Comparison of ENCODE assay signal across 13 cellular contexts in the genomic region with DNA sequence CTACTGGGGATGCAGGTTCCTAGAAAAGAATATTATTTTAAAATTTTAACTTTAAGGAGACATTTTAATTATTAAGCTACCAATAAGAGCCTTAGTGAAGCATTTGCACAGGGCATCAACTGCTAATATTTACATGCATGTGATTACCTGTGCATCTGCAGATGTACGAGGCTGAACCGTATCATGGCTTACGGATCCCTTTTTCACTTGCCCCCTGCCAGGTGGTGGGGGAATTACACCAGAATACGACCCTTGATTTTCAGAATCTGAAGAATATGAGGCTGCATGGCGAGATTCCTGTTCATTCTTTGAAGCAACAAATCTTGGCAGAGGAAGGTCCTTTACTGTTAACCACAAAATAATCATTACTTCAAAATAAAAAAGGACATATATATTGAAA. TPM values are rescaled to one million over a fixed set of nuclear protein-coding genes. Genes with fewer than 3 reads are reported as not detected.
DNase-seq lines count a peak whose midpoint lies in the region; ATAC-seq and TF ChIP-seq lines count a peak whose summit lies in the region.
"Had no signal": no experiment of that assay in that cellular context is flagged by ENCODE, and none has a peak within 500 bp of the region (broad histone marks: within the 10 kb centered on the region; RNA-seq: fewer than 3 reads in every experiment).

No MANE protein-coding gene starts in this region.

- no peak overlapping the region for H3T11ph ChIP-seq in H9 (ENCODE audit: low read length)

- no peak overlapping the region for H3K4me3 Mint-ChIP-seq in H9
- H3K4me3 Mint-ChIP-seq in activated T-helper 17 cell treated with anti-CD3 and anti-CD28 coated beads, Interleukin-2, amount 50 U/mL, for 72 hours: no peak overlapping the region
- H3K4me3 Mint-ChIP-seq in mesothelial cell of epicardium: no peak overlapping the region
- H3K4me3 Mint-ChIP-seq in stimulated activated naive B cell treated with anti-CD40 and anti-IgM and Interleukin-4, amounts not matched to agents 10 μg/mL and 1 μg/mL and 100 μg/mL, for 72 hours: no peak overlapping the region

- H3K14ac ChIP-seq in H9 (ENCODE audit: insufficient read depth, low read length): no peak overlapping the region

- H2AFZ ChIP-seq in H9 (ENCODE audit: low read length): no peak overlapping the region
- H2AFZ ChIP-seq: hepatocyte had no signal

- H2BK15ac ChIP-seq in H9 (ENCODE audit: low read depth, low read length): no peak overlapping the region

- no peak overlapping the region for H2AK5ac ChIP-seq in H9 (ENCODE audit: insufficient read length, low read length)

- no peak overlapping the region for H3K18ac ChIP-seq in H9 (ENCODE audit: insufficient read length, low read depth, low read length)

- H3K9ac ChIP-seq in H9 (ENCODE audit: extremely low read depth, insufficient read length, low read length): no peak overlapping the region

- no peak overlapping the region for H2BK5ac ChIP-seq in H9 (ENCODE audit: insufficient read length, low read length)

- H4K20me1 ChIP-seq in H9 (ENCODE audit: control insufficient read depth, insufficient read depth, insufficient read length): peaks cover 2% of the 10 kb centered on the region

- no peak overlapping the region for H2BK20ac ChIP-seq in H9 (ENCODE audit: low read depth, low read length, poor library complexity, severe bottlenecking)

- no peak for ATAC-seq in activated T-helper 17 cell treated with anti-CD3 and anti-CD28 coated beads, Interleukin-2, amount 50 U/mL, for 72 hours (replicated peaks)
- no peak for ATAC-seq in stimulated activated naive B cell treated with anti-CD40 and anti-IgM and Interleukin-4, amounts not matched to agents 10 μg/mL and 1 μg/mL and 100 μg/mL, for 72 hours (replicated peaks)

- no peak overlapping the region for H4K5ac ChIP-seq in H9 (ENCODE audit: insufficient read length, low read depth, low read length)

- H2BK12ac ChIP-seq in H9 (ENCODE audit: insufficient read length, low read depth, low read length): no peak overlapping the region

- no peak overlapping the region for H2BK120ac ChIP-seq in H9 (ENCODE audit: low read depth, low read length, poor library complexity, severe bottlenecking)

- H3K36me3 Mint-ChIP-seq in H9 (ENCODE audit: insufficient read depth in 1 of 3, low read depth in 3 of 3) (peaks cover 18 to 43% (median 39%) of the 10 kb centered on the region in 3 experiments; a peak in 6 of 7 replicates), mesothelial cell of epicardium (peaks cover 21% of the 10 kb centered on the region)
- H3K36me3 Mint-ChIP-seq in activated T-helper 17 cell treated with anti-CD3 and anti-CD28 coated beads, Interleukin-2, amount 50 U/mL, for 72 hours (ENCODE audit: low read depth): peaks cover 74% of the 10 kb centered on the region
- peaks cover 19 to 49% of the 10 kb centered on the region in 2 donors for H3K36me3 Mint-ChIP-seq in stimulated activated naive B cell treated with anti-CD40 and anti-IgM and Interleukin-4, amounts not matched to agents 10 μg/mL and 1 μg/mL and 100 μg/mL, for 72 hours

- H3K4me1 ChIP-seq in H9 (ENCODE audit: insufficient read depth, low read length): no peaks in the 10 kb centered on the region

- H4K8ac ChIP-seq in H9 (replicated peaks; ENCODE audit: insufficient read length, low read depth, low read length): no peak overlapping the region

- peaks cover 18% of the 10 kb centered on the region in 2 experiments for H3K4me1 Mint-ChIP-seq in H9
- peaks cover 41% of the 10 kb centered on the region for H3K4me1 Mint-ChIP-seq in activated T-helper 17 cell treated with anti-CD3 and anti-CD28 coated beads, Interleukin-2, amount 50 U/mL, for 72 hours
- H3K4me1 Mint-ChIP-seq in mesothelial cell of epicardium: peaks cover 14% of the 10 kb centered on the region
- peaks cover 11 to 32% of the 10 kb centered on the region in 2 donors for H3K4me1 Mint-ChIP-seq in stimulated activated naive B cell treated with anti-CD40 and anti-IgM and Interleukin-4, amounts not matched to agents 10 μg/mL and 1 μg/mL and 100 μg/mL, for 72 hours

- no peaks in the 10 kb centered on the region for H3K9me3 Mint-ChIP-seq in H9
- no peaks in the 10 kb centered on the region for H3K9me3 Mint-ChIP-seq in activated T-helper 17 cell treated with anti-CD3 and anti-CD28 coated beads, Interleukin-2, amount 50 U/mL, for 72 hours
- H3K9me3 Mint-ChIP-seq in mesothelial cell of epicardium: no peaks in the 10 kb centered on the region
- H3K9me3 Mint-ChIP-seq in stimulated activated naive B cell treated with anti-CD40 and anti-IgM and Interleukin-4, amounts not matched to agents 10 μg/mL and 1 μg/mL and 100 μg/mL, for 72 hours: no peaks in the 10 kb centered on the region

- H3K27me3 ChIP-seq in H9 (ENCODE audit: insufficient read depth, low read length): no peaks in the 10 kb centered on the region
- H3K27me3 ChIP-seq: hepatocyte had no signal

- WGBS in H9 (ENCODE audit: extremely low coverage, insufficient read length, low lambda C conversion rate): no CpG with 5 or more reads among the region's 5 CpGs

- peak overlapping the region; percentile 44 to 80 (median 57); a peak in 2 of 7 replicates for H3K27ac Mint-ChIP-seq in H9
- H3K27ac Mint-ChIP-seq in activated T-helper 17 cell treated with anti-CD3 and anti-CD28 coated beads, Interleukin-2, amount 50 U/mL, for 72 hours: peak overlapping the region; percentile 97
- H3K27ac Mint-ChIP-seq in mesothelial cell of epicardium: no peak overlapping the region
- no peak overlapping the region for H3K27ac Mint-ChIP-seq in stimulated activated naive B cell treated with anti-CD40 and anti-IgM and Interleukin-4, amounts not matched to agents 10 μg/mL and 1 μg/mL and 100 μg/mL, for 72 hours

- H3K56ac ChIP-seq in H9 (ENCODE audit: insufficient read length, low read depth, low read length): no peak overlapping the region

- H3K4me2 ChIP-seq in H9 (ENCODE audit: insufficient read depth, insufficient read length, low read length): no peak overlapping the region
- H3K4me2 ChIP-seq: hepatocyte had no signal

- TF ChIP-seq CTCF in H9 (conservative IDR thresholded peaks at IDR 0.05) (peak; percentile 60; the same call in 2 of the 3 replicates), mesothelial cell of epicardium (IDR thresholded peaks at IDR 0.05; ENCODE audit: unreplicated experiment) (peak; percentile 44)

- no peak overlapping the region for H3K27ac ChIP-seq in H9 (ENCODE audit: insufficient read length, low read depth, low read length)
- H3K27ac ChIP-seq: hepatocyte had no signal

- H3K27me3 Mint-ChIP-seq in H9 (ENCODE audit: low read depth) (no peaks in the 10 kb centered on the region), mesothelial cell of epicardium (ENCODE audit: low read depth) (no peaks in the 10 kb centered on the region)
- H3K27me3 Mint-ChIP-seq in activated T-helper 17 cell treated with anti-CD3 and anti-CD28 coated beads, Interleukin-2, amount 50 U/mL, for 72 hours: no peaks in the 10 kb centered on the region
- H3K27me3 Mint-ChIP-seq in stimulated activated naive B cell treated with anti-CD40 and anti-IgM and Interleukin-4, amounts not matched to agents 10 μg/mL and 1 μg/mL and 100 μg/mL, for 72 hours: no peaks in the 10 kb centered on the region

- no peak overlapping the region for H3K4ac ChIP-seq in H9 (ENCODE audit: low read depth, low read length)

- H4K91ac ChIP-seq in H9 (ENCODE audit: insufficient read length, low read depth, low read length): no peak overlapping the region

- peak; percentile 33 for DNase-seq in NCI-H82 (lab: John Stamatoyannopoulos, UW)
- DNase-seq in NCI-H82 treated with DMSO at 0.1 percent for 48 hours (lab: John Stamatoyannopoulos, UW; ENCODE audit: unreplicated experiment): no peak
- peak; percentile 36 for DNase-seq in H9
- DNase-seq in mesothelial cell of epicardium (ENCODE audit: low spot score in 2 of 2, unreplicated experiment in 2 of 2): no peak
- no peak for DNase-seq in amygdala (lab: John Stamatoyannopoulos, UW)
- no peak for DNase-seq in Ammon's horn (ENCODE audit: low spot score)
- no peak for DNase-seq in stimulated activated naive B cell treated with anti-CD40 and anti-IgM and Interleukin-4, amounts not matched to agents 10 μg/mL and 1 μg/mL and 100 μg/mL, for 72 hours
- DNase-seq: activated CD8-positive, alpha-beta memory T cell treated with anti-CD3 and anti-CD28 coated beads, Interleukin-2, amount 50 U/mL, for 4 hours; amniotic stem cell; NCI-H1436; T-helper 9 cell had no signal

- no peaks in the 10 kb centered on the region for H3K9me3 ChIP-seq in H9 (ENCODE audit: control insufficient read depth, low read depth, low read length)

- H3K79me2 ChIP-seq in H9 (ENCODE audit: insufficient read depth, low read length): no peaks in the 10 kb centered on the region; the same call in 1 of the 2 replicates

- H3K23me2 ChIP-seq in H9 (ENCODE audit: insufficient read length, low read depth, low read length, poor library complexity, severe bottlenecking): no peaks in the 10 kb centered on the region

- H3K79me1 ChIP-seq in H9 (ENCODE audit: insufficient read depth, low read depth, low read length, poor library complexity, severe bottlenecking): no peaks in the 10 kb centered on the region

- H3K23ac ChIP-seq in H9 (ENCODE audit: insufficient read length, low read depth, low read length): no peak overlapping the region

RNA-seq across cellular contexts. Expression of a gene that starts 42.7 kb away (rescaled TPM):
- total RNA-seq in H9 (2021) (68.3 and 74.4 TPM in 2 replicates), mesothelial cell of epicardium (85.6 to 95.4 TPM (median 89.4 TPM) in 3 replicates)
- 10 to 100 TPM; 51.7 to 52.5 TPM for total RNA-seq in activated T-helper 17 cell treated with anti-CD3 and anti-CD28 coated beads, Interleukin-2, amount 50 U/mL, for 72 hours

Comparison
In these comparisons a context has a peak if more than half of its experiments do, and no peak if none do; other contexts are left out.
1. DNase-seq: peak in NCI-H82 (single experiment) and H9 (single experiment); none in NCI-H82 treated with DMSO at 0.1 percent for 48 hours (single experiment), mesothelial cell of epicardium (0 of 2), amygdala (0 of 56), Ammon's horn (single experiment) and stimulated activated naive B cell treated with anti-CD40 and anti-IgM and Interleukin-4, amounts not matched to agents 10 μg/mL and 1 μg/mL and 100 μg/mL, for 72 hours (single experiment).
2. H3K27ac Mint-ChIP-seq: peak in H9 (3 of 3) and activated T-helper 17 cell treated with anti-CD3 and anti-CD28 coated beads, Interleukin-2, amount 50 U/mL, for 72 hours (single experiment); none in mesothelial cell of epicardium (single experiment) and stimulated activated naive B cell treated with anti-CD40 and anti-IgM and Interleukin-4, amounts not matched to agents 10 μg/mL and 1 μg/mL and 100 μg/mL, for 72 hours (single experiment).